ENCODE assay signal across 12 cellular contexts in genomic region chr5:124670672-124671592, GRCh38.
DNase-seq lines count a peak whose midpoint lies in the region; ATAC-seq, FAIRE-seq and TF ChIP-seq lines count a peak whose summit lies in the region.
"Had no signal": no experiment of that assay in that cellular context is flagged by ENCODE, and none has a peak within 500 bp of the region (broad histone marks: within the 10 kb centered on the region; RNA-seq: fewer than 3 reads in every experiment).

No MANE protein-coding gene starts in this region.

- intact Hi-C loops in left colon (cut with DNase I, micrococcal nuclease) = no loop called here

- H3K27ac ChIP-seq in VCaP = peak overlapping the region; percentile 50

- ATAC-seq in left colon = no peak
- no peak for ATAC-seq in HG02678 (IDR thresholded peaks at IDR 0.05; ENCODE audit: unreplicated experiment)

- FAIRE-seq in A204.1 (lab: Jason Lieb, UNC) (peak; percentile 99), islet of Langerhans (lab: Jason Lieb, UNC) (peak; percentile 74)

- TF ChIP-seq CTCF in VCaP (conservative IDR thresholded peaks at IDR 0.05) = no peak

- TF ChIP-seq EP300 in Ishikawa (IDR thresholded peaks at IDR 0.05; ENCODE audit: borderline replicate concordance) = no peak

- no peak for TF ChIP-seq RAD21 in Ishikawa (IDR thresholded peaks at IDR 0.05; ENCODE audit: low read depth)

- DNase-seq in C1 segment of cervical spinal cord (lab: John Stamatoyannopoulos, UW) = no peak
- no peak for DNase-seq in left colon
- no peak for DNase-seq in COLO668 (lab: John Stamatoyannopoulos, UW; ENCODE audit: unreplicated experiment)
- DNase-seq: activated CD4-positive, alpha-beta memory T cell treated with anti-CD3 and anti-CD28 coated beads, Interleukin-2, amount 10 ng/mL, durations not matched to agents 7 days and 5 days; effector CD4-positive, alpha-beta T cell; SIG-M5; trophoblast cell had no signal

TF ChIP-seq in Ishikawa, 13 proteins besides CTCF, POLR2A, EP300 and RAD21:
- no peak for TF ChIP-seq REST (IDR thresholded peaks at IDR 0.05; ENCODE audit: low read depth)
- peak; percentile 65; the same call in 1 of the 2 replicates for TF ChIP-seq CEBPB (IDR thresholded peaks at IDR 0.05)
- no peak for TF ChIP-seq EGR1 (IDR thresholded peaks at IDR 0.05)
- TF ChIP-seq NFIC (IDR thresholded peaks at IDR 0.05) = peak; percentile 53; the same call in 1 of the 2 replicates
- no peak for TF ChIP-seq CREB1 (IDR thresholded peaks at IDR 0.05; ENCODE audit: low read depth)
- TF ChIP-seq TAF1 (IDR thresholded peaks at IDR 0.05; ENCODE audit: low read depth) = no peak
- no peak for TF ChIP-seq USF1 (IDR thresholded peaks at IDR 0.05)
- no peak for TF ChIP-seq YY1 (IDR thresholded peaks at IDR 0.05; ENCODE audit: low read depth)
- peak; percentile 30; the same call in 1 of the 2 replicates for TF ChIP-seq TCF12 (IDR thresholded peaks at IDR 0.05; ENCODE audit: low read depth)
- TF ChIP-seq TEAD4 (IDR thresholded peaks at IDR 0.05) = peak; percentile 17; the same call in 1 of the 2 replicates
- TF ChIP-seq ZBTB7A (IDR thresholded peaks at IDR 0.05; ENCODE audit: low read depth) = no peak
